29 cellular contexts compared by ENCODE assay signal in genomic region chr20:8540466-8540865, GRCh38.
"Had no signal": no experiment of that assay in that cellular context is flagged by ENCODE, and none has a peak within 500 bp of the region (broad histone marks: within the 10 kb centered on the region; RNA-seq: fewer than 3 reads in every experiment).

No MANE protein-coding gene starts in this region.

- DNase-seq: activated CD4-positive, alpha-beta T cell treated with anti-CD3 and anti-CD28 coated beads for 36 hours; activated CD4-positive, alpha-beta T cell treated with anti-CD3 and anti-CD28 coated beads, Interleukin-2, amount 10 ng/mL, durations not matched to agents 7 days and 5 days; activated CD4-positive, alpha-beta T cell treated with anti-CD3 and anti-CD28 coated beads, Interleukin-2, amount 50 U/mL, for 48 hours; activated CD8-positive, alpha-beta T cell treated with anti-CD3 and anti-CD28 coated beads, Interleukin-2, amount 10 ng/mL, durations not matched to agents 7 days and 5 days; activated naive CD4-positive, alpha-beta T cell treated with anti-CD3 and anti-CD28 coated beads, Interleukin-2, amount 10 ng/mL, durations not matched to agents 7 days and 5 days; activated naive CD8-positive, alpha-beta T cell treated with anti-CD3 and anti-CD28 coated beads, Interleukin-2, amount 50 U/mL, for 24 hours; activated T-cell treated with anti-CD3 and anti-CD28 coated beads, Interleukin-2, amount 50 U/mL, for 24 hours; anterior cingulate cortex; caudate nucleus; cerebellar nuclear complex; Kasumi-1; KG1; MG63; NCI-H1092; NCI-H1436 treated with DMSO at 0.1 percent for 48 hours; NCI-H1694 treated with DMSO at 0.1 percent for 48 hours; NCI-H2029; NCI-H226; NCI-H446 treated with DMSO at 0.1 percent for 48 hours; NCI-H524; SHP77; SJCRH30; SK-N-SH had no signal

- H3K36me3 ChIP-seq: MG63, SJCRH30 had no signal

- H3K9me3 Mint-ChIP-seq: activated CD4-positive, alpha-beta T cell treated with anti-CD3 and anti-CD28 coated beads, Interleukin-2, amount 10 ng/mL, durations not matched to agents 7 days and 5 days; activated naive CD4-positive, alpha-beta T cell treated with anti-CD3 and anti-CD28 coated beads, Interleukin-2, amount 10 ng/mL, durations not matched to agents 7 days and 5 days; activated naive CD8-positive, alpha-beta T cell treated with anti-CD3 and anti-CD28 coated beads, Interleukin-2, amount 50 U/mL, for 24 hours; activated T-cell treated with anti-CD3 and anti-CD28 coated beads, Interleukin-2, amount 50 U/mL, for 24 hours; activated T-helper 1 cell treated with anti-CD3 and anti-CD28 coated beads, Interleukin-12 subunit alpha, Interleukin-12 subunit beta, Interleukin-2, Interleukin-4 antibody, amounts not matched to agents 30 ng/mL and 10 ng/mL and 1 ng/mL, durations not matched to agents 14 hours and 24 hours and 36 hours; brain; T-helper 1 cell treated with Interleukin-12 subunit alpha and Interleukin-12 subunit beta and Interleukin-4 antibody, amounts not matched to agents 30 μg/mL and 1 μg/mL, for 36 hours; T-helper 2 cell treated with Interferon-gamma antibody and Interleukin-4, amounts not matched to agents 5 μg/mL and 100 μg/mL, for 36 hours had no signal

- H3K36me3 Mint-ChIP-seq: activated naive CD4-positive, alpha-beta T cell treated with anti-CD3 and anti-CD28 coated beads, Interleukin-2, amount 10 ng/mL, durations not matched to agents 7 days and 5 days; activated naive CD8-positive, alpha-beta T cell; brain had no signal

- H3K9me3 ChIP-seq: SJCRH30, SK-N-SH had no signal

- H3K4me3 ChIP-seq: MG63, SJCRH30 had no signal

- H3K27me3 ChIP-seq: MG63, SJCRH30 had no signal

- ATAC-seq: activated CD4-positive, alpha-beta T cell treated with anti-CD3 and anti-CD28 coated beads for 36 hours; activated CD8-positive, alpha-beta T cell treated with anti-CD3 and anti-CD28 coated beads, Interleukin-2, amount 10 ng/mL, durations not matched to agents 7 days and 5 days; activated naive CD8-positive, alpha-beta T cell treated with anti-CD3 and anti-CD28 coated beads, Interleukin-2, amount 50 U/mL, for 24 hours; Panc1 had no signal

- H3K27ac ChIP-seq: SJCRH30 had no signal

- H3K4me1 Mint-ChIP-seq: activated CD4-positive, alpha-beta T cell treated with anti-CD3 and anti-CD28 coated beads for 36 hours; activated CD4-positive, alpha-beta T cell treated with anti-CD3 and anti-CD28 coated beads, Interleukin-2, amount 10 ng/mL, durations not matched to agents 7 days and 5 days; activated naive CD4-positive, alpha-beta T cell treated with anti-CD3 and anti-CD28 coated beads, Interleukin-2, amount 10 ng/mL, durations not matched to agents 7 days and 5 days had no signal

- H3K4me3 Mint-ChIP-seq: activated CD4-positive, alpha-beta T cell treated with anti-CD3 and anti-CD28 coated beads for 36 hours; activated CD4-positive, alpha-beta T cell treated with anti-CD3 and anti-CD28 coated beads, Interleukin-2, amount 10 ng/mL, durations not matched to agents 7 days and 5 days; activated CD8-positive, alpha-beta T cell treated with anti-CD3 and anti-CD28 coated beads, Interleukin-2, amount 10 ng/mL, durations not matched to agents 7 days and 5 days; activated naive CD4-positive, alpha-beta T cell treated with anti-CD3 and anti-CD28 coated beads, Interleukin-2, amount 10 ng/mL, durations not matched to agents 7 days and 5 days; activated naive CD8-positive, alpha-beta T cell; activated naive CD8-positive, alpha-beta T cell treated with anti-CD3 and anti-CD28 coated beads, Interleukin-2, amount 50 U/mL, for 24 hours; activated T-cell treated with anti-CD3 and anti-CD28 coated beads, Interleukin-2, amount 50 U/mL, for 24 hours; activated T-helper 1 cell treated with anti-CD3 and anti-CD28 coated beads, Interleukin-12 subunit alpha, Interleukin-12 subunit beta, Interleukin-2, Interleukin-4 antibody, amounts not matched to agents 30 ng/mL and 10 ng/mL and 1 ng/mL, durations not matched to agents 14 hours and 24 hours and 36 hours; brain; T-helper 1 cell treated with Interleukin-12 subunit alpha and Interleukin-12 subunit beta and Interleukin-4 antibody, amounts not matched to agents 30 μg/mL and 1 μg/mL, for 36 hours; T-helper 2 cell treated with Interferon-gamma antibody and Interleukin-4, amounts not matched to agents 5 μg/mL and 100 μg/mL, for 36 hours had no signal

- H3K27ac Mint-ChIP-seq: activated CD4-positive, alpha-beta T cell treated with anti-CD3 and anti-CD28 coated beads for 36 hours; activated CD4-positive, alpha-beta T cell treated with anti-CD3 and anti-CD28 coated beads, Interleukin-2, amount 10 ng/mL, durations not matched to agents 7 days and 5 days; activated CD8-positive, alpha-beta T cell treated with anti-CD3 and anti-CD28 coated beads, Interleukin-2, amount 10 ng/mL, durations not matched to agents 7 days and 5 days; activated naive CD4-positive, alpha-beta T cell treated with anti-CD3 and anti-CD28 coated beads, Interleukin-2, amount 10 ng/mL, durations not matched to agents 7 days and 5 days; activated naive CD8-positive, alpha-beta T cell; activated naive CD8-positive, alpha-beta T cell treated with anti-CD3 and anti-CD28 coated beads, Interleukin-2, amount 50 U/mL, for 24 hours; activated T-cell treated with anti-CD3 and anti-CD28 coated beads, Interleukin-2, amount 50 U/mL, for 24 hours; activated T-helper 1 cell treated with anti-CD3 and anti-CD28 coated beads, Interleukin-12 subunit alpha, Interleukin-12 subunit beta, Interleukin-2, Interleukin-4 antibody, amounts not matched to agents 30 ng/mL and 10 ng/mL and 1 ng/mL, durations not matched to agents 14 hours and 24 hours and 36 hours; T-helper 1 cell treated with Interleukin-12 subunit alpha and Interleukin-12 subunit beta and Interleukin-4 antibody, amounts not matched to agents 30 μg/mL and 1 μg/mL, for 36 hours; T-helper 2 cell treated with Interferon-gamma antibody and Interleukin-4, amounts not matched to agents 5 μg/mL and 100 μg/mL, for 36 hours had no signal

- H3K27me3 Mint-ChIP-seq: activated CD4-positive, alpha-beta T cell treated with anti-CD3 and anti-CD28 coated beads for 36 hours; activated CD4-positive, alpha-beta T cell treated with anti-CD3 and anti-CD28 coated beads, Interleukin-2, amount 10 ng/mL, durations not matched to agents 7 days and 5 days; activated naive CD4-positive, alpha-beta T cell treated with anti-CD3 and anti-CD28 coated beads, Interleukin-2, amount 10 ng/mL, durations not matched to agents 7 days and 5 days; activated naive CD8-positive, alpha-beta T cell treated with anti-CD3 and anti-CD28 coated beads, Interleukin-2, amount 50 U/mL, for 24 hours; activated T-cell treated with anti-CD3 and anti-CD28 coated beads, Interleukin-2, amount 50 U/mL, for 24 hours; brain had no signal
